In genomic region chr12:71349950-71350349, GRCh38 we compare ENCODE assay signal across 26 cellular contexts.
A peak's percentile ranks its signal among the peaks of the same experiment; 100 is the strongest.
DNase-seq lines count a peak whose midpoint lies in the region; ATAC-seq, FAIRE-seq and TF ChIP-seq lines count a peak whose summit lies in the region.
"Had no signal": no experiment of that assay in that cellular context is flagged by ENCODE, and none has a peak within 500 bp of the region (broad histone marks: within the 10 kb centered on the region; RNA-seq: fewer than 3 reads in every experiment).

No MANE protein-coding gene starts in this region.

- H2AFZ ChIP-seq in KMS-11 (ENCODE audit: low read depth): peak overlapping the region; percentile 21
- peak overlapping the region; percentile 1 for H2AFZ ChIP-seq in MM.1S (ENCODE audit: low read length)
- peak overlapping the region; percentile 11; the same call in 1 of the 2 replicates for H2AFZ ChIP-seq in K562 (ENCODE audit: low read depth, low read length)

- in situ Hi-C loops in K562 (cut with MboI): no loop called here

- no peak for FAIRE-seq in K562 (lab: Jason Lieb, UNC)
- FAIRE-seq: A549, GM12878, GM12892, GM18507 had no signal

- no peak for ATAC-seq in K562
- ATAC-seq: A549; CD8-positive, alpha-beta T cell; GM12878 had no signal

- no peak for TF ChIP-seq POLR2A in K562 (conservative IDR thresholded peaks at IDR 0.05)

- H3K27ac ChIP-seq in BLaER1 (no peak overlapping the region), KMS-11 (peak overlapping the region; percentile 60), MM.1S (ENCODE audit: low read length) (peak overlapping the region; percentile 72), K562 (ENCODE audit: extremely low read depth, low read depth, low read length) (no peak overlapping the region)
- H3K27ac ChIP-seq: 22Rv1; A549; BLaER1 treated with 17β-estradiol and CSF1 and Interleukin-3, amounts not matched to agents 10 nM and 100 nM; C4-2B had no signal

- 38% methylated on average over 2 of the region's 2 CpGs for WGBS in K562 (ENCODE audit: insufficient coverage, low coverage, missing lambda C conversion rate)

- H3K9ac ChIP-seq in BLaER1: no peak overlapping the region
- peak overlapping the region; percentile 18; the same call in 1 of the 2 replicates for H3K9ac ChIP-seq in KMS-11
- peak overlapping the region; percentile 47 for H3K9ac ChIP-seq in MM.1S (ENCODE audit: low read length)
- no peak overlapping the region for H3K9ac ChIP-seq in K562 (ENCODE audit: insufficient read depth in 1 of 2, low read depth in 2 of 2, low read length in 2 of 2)
- H3K9ac ChIP-seq: BLaER1 treated with 17β-estradiol and CSF1 and Interleukin-3, amounts not matched to agents 10 nM and 100 nM had no signal

- BruUV-seq in K562 (replicated peaks; lab: Mats Ljungman, UMichigan): no TSS peak

- H3K4me1 ChIP-seq in BLaER1: peaks cover 20% of the 10 kb centered on the region
- peaks cover 75% of the 10 kb centered on the region for H3K4me1 ChIP-seq in KMS-11 (ENCODE audit: low read depth, poor library complexity, severe bottlenecking)
- H3K4me1 ChIP-seq in MM.1S (ENCODE audit: low read length): peaks cover 32% of the 10 kb centered on the region
- H3K4me1 ChIP-seq in K562 (replicated peaks in 1 of 2; ENCODE audit: control insufficient read depth in 2 of 2, insufficient read depth in 2 of 2, low read length in 2 of 2): no peaks in the 10 kb centered on the region
- H3K4me1 ChIP-seq: A549, BE2C, Caco-2 had no signal

- no peaks in the 10 kb centered on the region for H3K9me1 ChIP-seq in K562 (ENCODE audit: control insufficient read depth, insufficient read depth, low read length)

- peaks cover 11% of the 10 kb centered on the region for H3F3A ChIP-seq in MM.1S (ENCODE audit: insufficient read depth, low read length)

- DNase-seq in MM.1S (peak; percentile 67), K562 (ENCODE audit: extremely low read depth in 1 of 4, low spot score in 3 of 4) (no peak), NCI-H2029 treated with DMSO at 0.1 percent for 48 hours (lab: John Stamatoyannopoulos, UW) (no peak), NCI-H2107 treated with DMSO at 0.1 percent for 48 hours (lab: John Stamatoyannopoulos, UW; ENCODE audit: unreplicated experiment) (no peak), AG08396 (ENCODE audit: low spot score) (no peak), NOMO-1 treated with DMSO at 0.1 percent for 48 hours (lab: John Stamatoyannopoulos, UW; ENCODE audit: unreplicated experiment) (no peak)
- DNase-seq: BE2C; Caco-2; CD4-positive, alpha-beta T cell; CD8-positive, alpha-beta T cell; DMS 273 treated with DMSO at 0.1 percent for 48 hours; DMS153; DMS53; DMS79; DND-41; EL; GDM1 had no signal

- H3K36me3 ChIP-seq in BLaER1 (no peaks in the 10 kb centered on the region), KMS-11 (ENCODE audit: insufficient read depth) (no peaks in the 10 kb centered on the region), MM.1S (replicated peaks; ENCODE audit: insufficient read depth, low read length) (no peaks in the 10 kb centered on the region), K562 (ENCODE audit: control insufficient read depth, insufficient read depth, low read length) (no peaks in the 10 kb centered on the region)
- H3K36me3 ChIP-seq: BE2C; BLaER1 treated with 17β-estradiol and CSF1 and Interleukin-3, amounts not matched to agents 10 nM and 100 nM had no signal

- CTCF ChIA-PET in K562 (lab: Yijun Ruan, JAX; ENCODE audit: low intra/inter-chr PET ratio): no interaction called here

- TF ChIP-seq CTCF in KMS-11 (conservative IDR thresholded peaks at IDR 0.05; ENCODE audit: low read depth, low read length) (no peak), MM.1S (IDR thresholded peaks at IDR 0.05; ENCODE audit: low read length) (no peak), K562 (IDR thresholded peaks at IDR 0.05 in 2 of 3, conservative IDR thresholded peaks at IDR 0.05 in 1 of 3; ENCODE audit: insufficient read depth in 2 of 3, low read depth in 1 of 3, low read length in 3 of 3) (no peak)

- no peak for TF ChIP-seq EP300 in K562 (IDR thresholded peaks at IDR 0.05; ENCODE audit: low read length)

- no peaks in the 10 kb centered on the region for H3K9me2 ChIP-seq in MM.1S (replicated peaks; ENCODE audit: insufficient read depth, low read length)

- 0 out of 2 replicates have a peak overlapping the region, but pooled peaks have one; percentile 18 for H3K4me2 ChIP-seq in BLaER1
- peak overlapping the region; percentile 74 for H3K4me2 ChIP-seq in KMS-11
- peak overlapping the region; percentile 66 for H3K4me2 ChIP-seq in MM.1S (ENCODE audit: low read depth, low read length)
- H3K4me2 ChIP-seq in K562 (ENCODE audit: insufficient read depth, low read length): no peak overlapping the region
- H3K4me2 ChIP-seq: A549 had no signal

- no peak for TF ChIP-seq RAD21 in K562 (CRISPR knock-in tag; conservative IDR thresholded peaks at IDR 0.05 in 1 of 2, IDR thresholded peaks at IDR 0.05 in 1 of 2)

- H3K79me2 ChIP-seq in KMS-11 (ENCODE audit: insufficient read depth, low read depth) (no peaks in the 10 kb centered on the region), MM.1S (ENCODE audit: low read length) (no peaks in the 10 kb centered on the region), K562 (ENCODE audit: control insufficient read depth, insufficient read depth, low read length) (no peaks in the 10 kb centered on the region)

- H4K20me1 ChIP-seq in BLaER1: no peaks in the 10 kb centered on the region
- no peaks in the 10 kb centered on the region for H4K20me1 ChIP-seq in KMS-11 (ENCODE audit: insufficient read depth)
- no peaks in the 10 kb centered on the region for H4K20me1 ChIP-seq in MM.1S (ENCODE audit: insufficient read depth, low read length)
- no peaks in the 10 kb centered on the region for H4K20me1 ChIP-seq in K562 (replicated peaks; ENCODE audit: control insufficient read depth, insufficient read depth, low read length)
- H4K20me1 ChIP-seq: BLaER1 treated with 17β-estradiol and CSF1 and Interleukin-3, amounts not matched to agents 10 nM and 100 nM had no signal

- H3K4me3 ChIP-seq in BLaER1 (no peak overlapping the region), KMS-11 (IDR thresholded peaks at IDR 0.05; ENCODE audit: insufficient read depth, low read depth, low read length) (no peak overlapping the region), MM.1S (ENCODE audit: low read length) (peak overlapping the region; percentile 30; the same call in 1 of the 2 replicates), K562 (no peak overlapping the region)
- H3K4me3 ChIP-seq: A549; BLaER1 treated with 17β-estradiol and CSF1 and Interleukin-3, amounts not matched to agents 10 nM and 100 nM; GM12878 had no signal

- no peaks in the 10 kb centered on the region for H3K27me3 ChIP-seq in BLaER1
- H3K27me3 ChIP-seq in KMS-11 (ENCODE audit: insufficient read depth, low read depth): no peaks in the 10 kb centered on the region
- H3K27me3 ChIP-seq in MM.1S (replicated peaks; ENCODE audit: insufficient read depth, low read length): no peaks in the 10 kb centered on the region
- H3K27me3 ChIP-seq in K562 (ENCODE audit: control insufficient read depth in 2 of 2, insufficient read depth in 2 of 2, low read length in 2 of 2): no peaks in the 10 kb centered on the region
- H3K27me3 ChIP-seq: BE2C; BLaER1 treated with 17β-estradiol and CSF1 and Interleukin-3, amounts not matched to agents 10 nM and 100 nM had no signal

- intact Hi-C loops in K562 (cut with micrococcal nuclease): no loop called here

- H3K9me3 ChIP-seq in BLaER1 (no peaks in the 10 kb centered on the region), MM.1S (replicated peaks; ENCODE audit: insufficient read depth, low read length) (no peaks in the 10 kb centered on the region), K562 (replicated peaks; ENCODE audit: control insufficient read depth, insufficient read depth, low read depth, low read length) (no peaks in the 10 kb centered on the region)
- H3K9me3 ChIP-seq: A549, Caco-2 had no signal

- POLR2A ChIA-PET in K562 (lab: Yijun Ruan, JAX): interaction anchor here (1.0 kb wide), 1 partner anchor 16 kb away, joined by 3 read pairs; no protein-coding TSS in a partner anchor

TF ChIP-seq in K562, 482 proteins besides CTCF, POLR2A, EP300 and RAD21 (continues in another document):
- no peak for TF ChIP-seq THAP12 (CRISPR knock-in tag; IDR thresholded peaks at IDR 0.05)
- TF ChIP-seq ZBTB49 (CRISPR knock-in tag; IDR thresholded peaks at IDR 0.05; ENCODE audit: borderline replicate concordance): no peak
- no peak for TF ChIP-seq ZNF766 (CRISPR knock-in tag; conservative IDR thresholded peaks at IDR 0.05)
- no peak for TF ChIP-seq ZNF41 (CRISPR knock-in tag; conservative IDR thresholded peaks at IDR 0.05)
- no peak for TF ChIP-seq MCM7 (IDR thresholded peaks at IDR 0.05)

Comparison
In these comparisons a context has a peak if more than half of its experiments do, and no peak if none do; other contexts are left out.
1. H3K27ac ChIP-seq: peak in KMS-11 (single experiment) and MM.1S (single experiment); none in BLaER1 (single experiment) and K562 (single experiment).
2. H3K9ac ChIP-seq: peak in KMS-11 (single experiment) and MM.1S (single experiment); none in BLaER1 (single experiment) and K562 (0 of 2).
3. Peak in every context shown above with its lines, with median percentiles within 50 percentile points of each other: H2AFZ ChIP-seq.